ENCODE assay signal across 27 cellular contexts in the genomic region with DNA sequence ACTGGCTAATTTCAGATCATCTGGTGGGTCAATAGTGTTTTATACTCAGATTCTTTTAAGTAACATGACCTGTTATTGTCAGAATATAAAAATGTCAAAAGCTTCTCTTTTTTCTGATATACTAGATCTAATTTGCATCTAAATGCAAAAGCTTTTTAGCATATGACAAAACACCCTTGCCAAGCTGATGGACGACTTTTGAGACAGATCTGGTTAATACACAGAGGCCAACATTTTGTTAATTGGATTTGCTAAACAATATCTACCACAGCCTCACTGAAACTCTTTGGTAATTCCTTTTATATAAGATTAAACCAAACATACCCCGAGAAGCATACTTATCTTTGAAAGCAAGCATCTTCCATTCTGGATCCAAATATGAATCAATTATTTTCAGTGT.
"Had no signal": no experiment of that assay in that cellular context is flagged by ENCODE, and none has a peak within 500 bp of the region (broad histone marks: within the 10 kb centered on the region; RNA-seq: fewer than 3 reads in every experiment).

No MANE protein-coding gene starts in this region.

- DNase-seq: activated B cell treated with CpG ODN at 0.5 μM for 24 hours; activated CD4-positive, alpha-beta T cell treated with anti-CD3 and anti-CD28 coated beads for 1 hour; activated CD4-positive, alpha-beta T cell treated with anti-CD3 and anti-CD28 coated beads, Interleukin-2, amount 10 ng/mL, durations not matched to agents 24 days and 14 days; activated CD4-positive, alpha-beta T cell treated with anti-CD3 and anti-CD28 coated beads, Interleukin-2, amount 50 U/mL, for 48 hours; activated CD8-positive, alpha-beta memory T cell treated with anti-CD3 and anti-CD28 coated beads, Interleukin-2, amount 10 ng/mL, durations not matched to agents 7 days and 5 days; activated gamma-delta T cell; activated naive CD4-positive, alpha-beta T cell treated with anti-CD3 and anti-CD28 coated beads for 36 hours; activated T-cell treated with anti-CD3 and anti-CD28 coated beads, Interleukin-2, amount 50 U/mL, for 24 hours; amygdala; Kasumi-1; NCI-H1048; NCI-H146; NCI-H187 treated with DMSO at 0.1 percent for 48 hours; NCI-H2107; NCI-H2171 treated with DMSO at 0.1 percent for 48 hours; NCI-H226; NK-92 treated with Interleukin-12 subunit alpha and Interleukin-12 subunit beta, amount 100 ng/mL, for 24 hours; SHP77; T-cell; T-helper 2 cell; T1000 had no signal

- H3K4me3 ChIP-seq: K562, SJSA1 had no signal

- H3K9me3 Mint-ChIP-seq: activated B cell treated with CpG ODN at 0.5 μM for 24 hours; activated CD4-positive, alpha-beta T cell treated with anti-CD3 and anti-CD28 coated beads, Interleukin-2, amount 10 ng/mL, durations not matched to agents 24 days and 14 days; activated naive CD4-positive, alpha-beta T cell treated with anti-CD3 and anti-CD28 coated beads for 36 hours; activated T-cell treated with anti-CD3 and anti-CD28 coated beads, Interleukin-2, amount 50 U/mL, for 24 hours; activated T-helper 17 cell treated with anti-CD3 and anti-CD28 coated beads, Interleukin-2, amount 50 U/mL, for 72 hours; central memory CD8-positive, alpha-beta T cell; T-cell had no signal

- H3K9me3 ChIP-seq: SJSA1 had no signal

- H3K27me3 ChIP-seq: SJSA1 had no signal

- H3K4me1 ChIP-seq: SJSA1 had no signal

- H3K27ac ChIP-seq: SJSA1 had no signal

- H3K36me3 ChIP-seq: SJSA1 had no signal

- H3K27me3 Mint-ChIP-seq: activated T-helper 17 cell treated with anti-CD3 and anti-CD28 coated beads, Interleukin-2, amount 50 U/mL, for 72 hours; T-cell had no signal

- H3K4me3 Mint-ChIP-seq: activated B cell treated with CpG ODN at 0.5 μM for 24 hours; activated CD4-positive, alpha-beta T cell treated with anti-CD3 and anti-CD28 coated beads, Interleukin-2, amount 10 ng/mL, durations not matched to agents 24 days and 14 days; activated CD8-positive, alpha-beta memory T cell treated with anti-CD3 and anti-CD28 coated beads, Interleukin-2, amount 10 ng/mL, durations not matched to agents 7 days and 5 days; activated naive CD4-positive, alpha-beta T cell treated with anti-CD3 and anti-CD28 coated beads for 36 hours; activated naive CD8-positive, alpha-beta T cell; activated T-cell treated with anti-CD3 and anti-CD28 coated beads, Interleukin-2, amount 50 U/mL, for 24 hours; activated T-helper 17 cell treated with anti-CD3 and anti-CD28 coated beads, Interleukin-2, amount 50 U/mL, for 72 hours; central memory CD8-positive, alpha-beta T cell; T-cell had no signal

- H3K27ac Mint-ChIP-seq: activated B cell treated with CpG ODN at 0.5 μM for 24 hours; activated CD4-positive, alpha-beta T cell treated with anti-CD3 and anti-CD28 coated beads, Interleukin-2, amount 10 ng/mL, durations not matched to agents 24 days and 14 days; activated CD8-positive, alpha-beta memory T cell treated with anti-CD3 and anti-CD28 coated beads, Interleukin-2, amount 10 ng/mL, durations not matched to agents 7 days and 5 days; activated naive CD4-positive, alpha-beta T cell treated with anti-CD3 and anti-CD28 coated beads for 36 hours; activated naive CD8-positive, alpha-beta T cell; activated T-cell treated with anti-CD3 and anti-CD28 coated beads, Interleukin-2, amount 50 U/mL, for 24 hours; activated T-helper 17 cell treated with anti-CD3 and anti-CD28 coated beads, Interleukin-2, amount 50 U/mL, for 72 hours; T-cell had no signal

- H3K36me3 Mint-ChIP-seq: activated CD8-positive, alpha-beta memory T cell treated with anti-CD3 and anti-CD28 coated beads, Interleukin-2, amount 10 ng/mL, durations not matched to agents 7 days and 5 days; activated naive CD8-positive, alpha-beta T cell; brain; T-cell had no signal

- H3K4me1 Mint-ChIP-seq: activated B cell treated with CpG ODN at 0.5 μM for 24 hours; activated CD4-positive, alpha-beta T cell treated with anti-CD3 and anti-CD28 coated beads, Interleukin-2, amount 10 ng/mL, durations not matched to agents 24 days and 14 days; activated CD8-positive, alpha-beta memory T cell treated with anti-CD3 and anti-CD28 coated beads, Interleukin-2, amount 10 ng/mL, durations not matched to agents 7 days and 5 days; activated T-helper 17 cell treated with anti-CD3 and anti-CD28 coated beads, Interleukin-2, amount 50 U/mL, for 72 hours; central memory CD8-positive, alpha-beta T cell; T-cell had no signal
